23 cellular contexts compared by ENCODE assay signal in genomic region chr7:46169384-46169755, GRCh38.
"Had no signal": no experiment of that assay in that cellular context is flagged by ENCODE, and none has a peak within 500 bp of the region (broad histone marks: within the 10 kb centered on the region; RNA-seq: fewer than 3 reads in every experiment).

No MANE protein-coding gene starts in this region.

- H2AFZ ChIP-seq: parathyroid adenoma had no signal

- H3K36me3 ChIP-seq: esophagus muscularis mucosa, gastroesophageal sphincter, left ventricle myocardium inferior, lower lobe of right lung, right lobe of liver, thyroid gland, upper lobe of left lung, vagina had no signal

- H3K4me1 ChIP-seq: esophagus muscularis mucosa, gastroesophageal sphincter, parathyroid adenoma, psoas muscle, right lobe of liver had no signal

- H3K9me3 ChIP-seq: esophagus muscularis mucosa, gastroesophageal sphincter, left ventricle myocardium inferior, lower lobe of right lung, psoas muscle, right lobe of liver, thyroid gland, upper lobe of left lung, vagina had no signal

- ATAC-seq: effector memory CD8-positive, alpha-beta T cell; gastroesophageal sphincter; lower lobe of right lung; psoas muscle; right lobe of liver; stimulated activated naive B cell treated with anti-CD40 and anti-IgM and Interleukin-4, amounts not matched to agents 10 μg/mL and 1 μg/mL and 100 μg/mL, for 72 hours; stimulated activated naive CD8-positive, alpha-beta T cell treated with anti-CD3 and anti-CD28 coated beads, Interleukin-15, amount 100 ng/mL, for 72 hours had no signal

- H3K4me3 ChIP-seq: esophagus muscularis mucosa, gastroesophageal sphincter, left ventricle myocardium inferior, lower lobe of right lung, psoas muscle, right lobe of liver, thyroid gland, upper lobe of left lung, vagina had no signal

- H3K9ac ChIP-seq: parathyroid adenoma had no signal

- DNase-seq: effector memory CD8-positive, alpha-beta T cell; glutamatergic neuron; islet precursor cell; left cardiac atrium; left ventricle myocardium inferior; lower lobe of right lung; mesendoderm; naive B cell; psoas muscle; retina; right lobe of liver; stimulated activated CD4-positive, alpha-beta T cell treated with anti-CD3 and anti-CD28 coated beads, Interleukin-2, amount 100 ng/mL, for 24 hours; stimulated activated CD4-positive, alpha-beta T cell treated with anti-CD3 and anti-CD28 coated beads, Interleukin-4, amount 100 ng/mL, for 4 hours; stimulated activated naive B cell treated with anti-CD40 and anti-IgM and Interleukin-4, amounts not matched to agents 10 μg/mL and 1 μg/mL and 100 μg/mL, for 72 hours; stimulated activated naive CD8-positive, alpha-beta T cell treated with anti-CD3 and anti-CD28 coated beads, Interleukin-15, amount 100 ng/mL, for 72 hours; substantia nigra; upper lobe of left lung had no signal

- FAIRE-seq: colon had no signal

- H3K27ac ChIP-seq: esophagus muscularis mucosa, gastroesophageal sphincter, left ventricle myocardium inferior, lower lobe of right lung, parathyroid adenoma, psoas muscle, right lobe of liver, thyroid gland, upper lobe of left lung, vagina had no signal

- H3K27me3 ChIP-seq: esophagus muscularis mucosa, gastroesophageal sphincter, right lobe of liver, thyroid gland, upper lobe of left lung, vagina had no signal

- H3K79me2 ChIP-seq: parathyroid adenoma had no signal
